11 cellular contexts compared by ENCODE assay signal in genomic region chr5:141778211-141778610, GRCh38.
DNase-seq lines count a peak whose midpoint lies in the region; ATAC-seq and TF ChIP-seq lines count a peak whose summit lies in the region.
"Had no signal": no experiment of that assay in that cellular context is flagged by ENCODE, and none has a peak within 500 bp of the region (broad histone marks: within the 10 kb centered on the region; RNA-seq: fewer than 3 reads in every experiment).

No MANE protein-coding gene starts in this region.

- no peak for TF ChIP-seq POLR2A in NB4 (IDR thresholded peaks at IDR 0.05; ENCODE audit: extremely low read depth, insufficient read length)

- H3K4me3 ChIP-seq in NB4 (ENCODE audit: low read depth, low read length), result no peak overlapping the region

- peak; percentile 95 for DNase-seq in Daoy (ENCODE audit: low read depth)
- DNase-seq in NB4 (ENCODE audit: low read depth), result peak; percentile 65
- peak; percentile 37 for DNase-seq in cerebellum (ENCODE audit: low spot score)
- peak; percentile 20 for DNase-seq in non-pigmented ciliary epithelial cell (ENCODE audit: low read depth)
- no peak for DNase-seq in DMS53 (lab: John Stamatoyannopoulos, UW)
- no peak for DNase-seq in NCI-H510A (lab: John Stamatoyannopoulos, UW)
- no peak for DNase-seq in SHP77 treated with DMSO at 0.1 percent for 48 hours (lab: John Stamatoyannopoulos, UW)
- DNase-seq: activated effector memory CD4-positive, alpha-beta T cell treated with Interleukin-2 at 50 U/mL for 16 hours; NCI-H2029 treated with DMSO at 0.1 percent for 48 hours; stimulated activated naive CD4-positive, alpha-beta T cell had no signal

- no peak for TF ChIP-seq CTCF in NB4 (IDR thresholded peaks at IDR 0.05; ENCODE audit: low read depth, low read length)

- no peak for ATAC-seq in HG03460 (IDR thresholded peaks at IDR 0.05; ENCODE audit: unreplicated experiment)

Comparison
In these comparisons a context has a peak if more than half of its experiments do, and no peak if none do; other contexts are left out.
1. DNase-seq: peak in Daoy (single experiment), NB4 (single experiment), cerebellum (single experiment) and non-pigmented ciliary epithelial cell (single experiment); none in DMS53 (single experiment), NCI-H510A (single experiment) and SHP77 treated with DMSO at 0.1 percent for 48 hours (single experiment).